ENCODE assay signal across 8 cellular contexts in genomic region chr20:19974621-19975435, GRCh38. TPM values are rescaled to one million over a fixed set of nuclear protein-coding genes. Genes with fewer than 3 reads are reported as not detected.
A peak's percentile ranks its signal among the peaks of the same experiment; 100 is the strongest.
DNase-seq lines count a peak whose midpoint lies in the region; ATAC-seq and TF ChIP-seq lines count a peak whose summit lies in the region.

No MANE protein-coding gene starts in this region.

- TF ChIP-seq CTCF in NB4 (IDR thresholded peaks at IDR 0.05; ENCODE audit: low read depth, low read length) (no peak), astrocyte of the cerebellum (IDR thresholded peaks at IDR 0.05; ENCODE audit: low read depth, low read length, missing control alignments) (no peak), gastrocnemius medialis (IDR thresholded peaks at IDR 0.05 in 4 of 5, conservative IDR thresholded peaks at IDR 0.05 in 1 of 5) (peak in 1 of 5 experiments; percentile 8)

- TF ChIP-seq POLR2A in NB4 (IDR thresholded peaks at IDR 0.05; ENCODE audit: extremely low read depth, insufficient read length), result no peak
- peak; percentile 19 to 62 for TF ChIP-seq POLR2A in gastrocnemius medialis (IDR thresholded peaks at IDR 0.05)

- no peaks in the 10 kb centered on the region for H3K9me3 ChIP-seq in gastrocnemius medialis

- H3K36me3 ChIP-seq in gastrocnemius medialis, result no peaks in the 10 kb centered on the region

- H3K36me3 Mint-ChIP-seq in stimulated activated memory B cell treated with anti-CD40 and anti-IgM and Interleukin-4, amounts not matched to agents 10 μg/mL and 1 μg/mL and 100 μg/mL, for 72 hours, result peaks cover 5% of the 10 kb centered on the region

- H3K27ac Mint-ChIP-seq in stimulated activated memory B cell treated with anti-CD40 and anti-IgM and Interleukin-4, amounts not matched to agents 10 μg/mL and 1 μg/mL and 100 μg/mL, for 72 hours, result no peak overlapping the region

- in situ Hi-C loops in astrocyte of the cerebellum (cut with HindIII; ENCODE audit: low sequenced_read_pairs), result loop anchor here (10.0 kb wide), 1 partner anchor 190 kb away; no protein-coding TSS in a partner anchor
- in situ Hi-C loops in gastrocnemius medialis (cut with MboI; ENCODE audit: low sequenced_read_pairs in 4 of 4), result no loop called here

- DNase-seq in AG08396 (ENCODE audit: low spot score) (peak; percentile 85), NB4 (ENCODE audit: low read depth) (peak; percentile 93), astrocyte of the cerebellum (ENCODE audit: low read depth) (peak; percentile 96), hippocampal formation (lab: John Stamatoyannopoulos, UW) (peak; percentile 90 to 91), gastrocnemius medialis (peak; percentile 82 to 90), NCI-H187 (lab: John Stamatoyannopoulos, UW) (no peak)
- no peak for DNase-seq in activated T-cell treated with anti-CD3 and anti-CD28 coated beads, Interleukin-2, amount 50 U/mL, for 48 hours

- H3K9me3 Mint-ChIP-seq in stimulated activated memory B cell treated with anti-CD40 and anti-IgM and Interleukin-4, amounts not matched to agents 10 μg/mL and 1 μg/mL and 100 μg/mL, for 72 hours, result no peaks in the 10 kb centered on the region

- H3K4me3 ChIP-seq in NB4 (ENCODE audit: low read depth, low read length), result peak overlapping the region; percentile 37
- peak overlapping the region; percentile 93 for H3K4me3 ChIP-seq in astrocyte of the cerebellum (ENCODE audit: low read depth, low read length)
- peak overlapping the region; percentile 54 to 65 (median 61) for H3K4me3 ChIP-seq in gastrocnemius medialis

- intact Hi-C loops in gastrocnemius medialis (cut with DNase I; ENCODE audit: low total_unique reads), result loop anchor here (1.0 to 5.0 kb wide), 5 partner anchors 28 to 190 kb away; no protein-coding TSS in a partner anchor

- H3K4me3 Mint-ChIP-seq in stimulated activated memory B cell treated with anti-CD40 and anti-IgM and Interleukin-4, amounts not matched to agents 10 μg/mL and 1 μg/mL and 100 μg/mL, for 72 hours, result no peak overlapping the region

- peak; percentile 73 to 77 for ATAC-seq in gastrocnemius medialis
- no peak for ATAC-seq in stimulated activated memory B cell treated with anti-CD40 and anti-IgM and Interleukin-4, amounts not matched to agents 10 μg/mL and 1 μg/mL and 100 μg/mL, for 72 hours

- H3K27ac ChIP-seq in gastrocnemius medialis, result peak overlapping the region; percentile 86 to 95 (median 94)

- H3K27me3 Mint-ChIP-seq in stimulated activated memory B cell treated with anti-CD40 and anti-IgM and Interleukin-4, amounts not matched to agents 10 μg/mL and 1 μg/mL and 100 μg/mL, for 72 hours, result no peaks in the 10 kb centered on the region

- H3K27me3 ChIP-seq in gastrocnemius medialis, result no peaks in the 10 kb centered on the region

- H3K4me1 ChIP-seq in gastrocnemius medialis, result peaks cover 61 to 63% of the 10 kb centered on the region in 2 donors

- no peaks in the 10 kb centered on the region for H3K4me1 Mint-ChIP-seq in stimulated activated memory B cell treated with anti-CD40 and anti-IgM and Interleukin-4, amounts not matched to agents 10 μg/mL and 1 μg/mL and 100 μg/mL, for 72 hours

RNA-seq across cellular contexts. Expression of gene NAA20, which starts 42.3 kb away (rescaled TPM):
- total RNA-seq in gastrocnemius medialis, result 10 to 100 TPM; 45.5 to 73.2 (median 61.5) TPM

Comparison
In these comparisons a context has a peak if more than half of its experiments do, and no peak if none do; other contexts are left out.
1. DNase-seq: peak in AG08396 (single experiment), NB4 (single experiment), astrocyte of the cerebellum (single experiment), hippocampal formation (2 of 2) and gastrocnemius medialis (2 of 2); none in activated T-cell treated with anti-CD3 and anti-CD28 coated beads, Interleukin-2, amount 50 U/mL, for 48 hours (0 of 2) and NCI-H187 (0 of 2).
2. H3K4me3 ChIP-seq: peak in every context shown above with its lines; median percentile 93 in astrocyte of the cerebellum; 61 in gastrocnemius medialis; 37 in NB4.